ENCODE assay signal across 2 cellular contexts in the genomic region with DNA sequence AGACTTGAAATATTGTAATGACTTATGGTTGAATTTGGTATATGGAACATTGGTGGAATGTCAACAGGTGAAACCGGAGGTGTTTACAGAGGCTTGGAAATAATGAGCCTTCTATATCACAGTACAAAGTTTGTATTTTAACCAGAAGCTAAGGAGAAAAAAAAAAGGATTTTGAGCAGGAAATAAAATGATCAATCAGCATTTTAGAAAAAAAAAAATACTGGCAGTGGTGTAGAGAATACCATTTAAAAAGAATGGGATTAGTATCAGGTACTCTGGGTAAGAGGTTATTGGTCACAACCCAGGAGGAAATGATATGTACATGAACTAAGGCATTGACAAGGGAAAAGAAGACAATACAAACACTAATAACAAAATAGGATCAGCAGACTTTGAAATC.
TF ChIP-seq lines count a peak whose summit lies in the region.

No MANE protein-coding gene starts in this region.

TF ChIP-seq in HEK293, 187 proteins besides CTCF, POLR2A, EP300 and RAD21:
- TF ChIP-seq, protein P1, sequence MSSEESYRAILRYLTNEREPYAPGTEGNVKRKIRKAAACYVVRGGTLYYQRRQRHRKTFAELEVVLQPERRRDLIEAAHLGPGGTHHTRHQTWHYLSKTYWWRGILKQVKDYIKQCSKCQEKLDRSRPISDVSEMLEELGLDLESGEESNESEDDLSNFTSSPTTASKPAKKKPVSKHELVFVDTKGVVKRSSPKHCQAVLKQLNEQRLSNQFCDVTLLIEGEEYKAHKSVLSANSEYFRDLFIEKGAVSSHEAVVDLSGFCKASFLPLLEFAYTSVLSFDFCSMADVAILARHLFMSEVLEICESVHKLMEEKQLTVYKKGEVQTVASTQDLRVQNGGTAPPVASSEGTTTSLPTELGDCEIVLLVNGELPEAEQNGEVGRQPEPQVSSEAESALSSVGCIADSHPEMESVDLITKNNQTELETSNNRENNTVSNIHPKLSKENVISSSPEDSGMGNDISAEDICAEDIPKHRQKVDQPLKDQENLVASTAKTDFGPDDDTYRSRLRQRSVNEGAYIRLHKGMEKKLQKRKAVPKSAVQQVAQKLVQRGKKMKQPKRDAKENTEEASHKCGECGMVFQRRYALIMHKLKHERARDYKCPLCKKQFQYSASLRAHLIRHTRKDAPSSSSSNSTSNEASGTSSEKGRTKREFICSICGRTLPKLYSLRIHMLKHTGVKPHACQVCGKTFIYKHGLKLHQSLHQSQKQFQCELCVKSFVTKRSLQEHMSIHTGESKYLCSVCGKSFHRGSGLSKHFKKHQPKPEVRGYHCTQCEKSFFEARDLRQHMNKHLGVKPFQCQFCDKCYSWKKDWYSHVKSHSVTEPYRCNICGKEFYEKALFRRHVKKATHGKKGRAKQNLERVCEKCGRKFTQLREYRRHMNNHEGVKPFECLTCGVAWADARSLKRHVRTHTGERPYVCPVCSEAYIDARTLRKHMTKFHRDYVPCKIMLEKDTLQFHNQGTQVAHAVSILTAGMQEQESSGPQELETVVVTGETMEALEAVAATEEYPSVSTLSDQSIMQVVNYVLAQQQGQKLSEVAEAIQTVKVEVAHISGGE (tag by site-specific recombination; conservative IDR thresholded peaks at IDR 0.05; ENCODE audit: low read depth), result no peak
- TF ChIP-seq, protein P2, sequence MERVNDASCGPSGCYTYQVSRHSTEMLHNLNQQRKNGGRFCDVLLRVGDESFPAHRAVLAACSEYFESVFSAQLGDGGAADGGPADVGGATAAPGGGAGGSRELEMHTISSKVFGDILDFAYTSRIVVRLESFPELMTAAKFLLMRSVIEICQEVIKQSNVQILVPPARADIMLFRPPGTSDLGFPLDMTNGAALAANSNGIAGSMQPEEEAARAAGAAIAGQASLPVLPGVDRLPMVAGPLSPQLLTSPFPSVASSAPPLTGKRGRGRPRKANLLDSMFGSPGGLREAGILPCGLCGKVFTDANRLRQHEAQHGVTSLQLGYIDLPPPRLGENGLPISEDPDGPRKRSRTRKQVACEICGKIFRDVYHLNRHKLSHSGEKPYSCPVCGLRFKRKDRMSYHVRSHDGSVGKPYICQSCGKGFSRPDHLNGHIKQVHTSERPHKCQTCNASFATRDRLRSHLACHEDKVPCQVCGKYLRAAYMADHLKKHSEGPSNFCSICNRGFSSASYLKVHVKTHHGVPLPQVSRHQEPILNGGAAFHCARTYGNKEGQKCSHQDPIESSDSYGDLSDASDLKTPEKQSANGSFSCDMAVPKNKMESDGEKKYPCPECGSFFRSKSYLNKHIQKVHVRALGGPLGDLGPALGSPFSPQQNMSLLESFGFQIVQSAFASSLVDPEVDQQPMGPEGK (tag by site-specific recombination; IDR thresholded peaks at IDR 0.05), result no peak
- no peak for TF ChIP-seq ZNF843 (tag by site-specific recombination; IDR thresholded peaks at IDR 0.05)
- TF ChIP-seq SCRT1 (tag by site-specific recombination; IDR thresholded peaks at IDR 0.05; ENCODE audit: borderline replicate concordance), result peak; percentile 38; the same call in 1 of the 2 replicates
- TF ChIP-seq ZNF571 (tag by site-specific recombination; IDR thresholded peaks at IDR 0.05), result no peak
- TF ChIP-seq TRIM28 (IDR thresholded peaks at IDR 0.05; ENCODE audit: borderline replicate concordance, low read length), result no peak
- TF ChIP-seq SCRT2 (tag by site-specific recombination; IDR thresholded peaks at IDR 0.05), result 0 out of 2 replicates have a peak, but pooled peaks have one; percentile 22
- TF ChIP-seq ZNF37A (tag by site-specific recombination; IDR thresholded peaks at IDR 0.05), result no peak
- TF ChIP-seq, protein P3, sequence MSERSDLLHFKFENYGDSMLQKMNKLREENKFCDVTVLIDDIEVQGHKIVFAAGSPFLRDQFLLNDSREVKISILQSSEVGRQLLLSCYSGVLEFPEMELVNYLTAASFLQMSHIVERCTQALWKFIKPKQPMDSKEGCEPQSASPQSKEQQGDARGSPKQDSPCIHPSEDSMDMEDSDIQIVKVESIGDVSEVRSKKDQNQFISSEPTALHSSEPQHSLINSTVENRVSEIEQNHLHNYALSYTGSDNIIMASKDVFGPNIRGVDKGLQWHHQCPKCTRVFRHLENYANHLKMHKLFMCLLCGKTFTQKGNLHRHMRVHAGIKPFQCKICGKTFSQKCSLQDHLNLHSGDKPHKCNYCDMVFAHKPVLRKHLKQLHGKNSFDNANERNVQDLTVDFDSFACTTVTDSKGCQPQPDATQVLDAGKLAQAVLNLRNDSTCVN (tag by site-specific recombination; optimal IDR thresholded peaks at IDR 0.05), result no peak
- TF ChIP-seq, protein P4, sequence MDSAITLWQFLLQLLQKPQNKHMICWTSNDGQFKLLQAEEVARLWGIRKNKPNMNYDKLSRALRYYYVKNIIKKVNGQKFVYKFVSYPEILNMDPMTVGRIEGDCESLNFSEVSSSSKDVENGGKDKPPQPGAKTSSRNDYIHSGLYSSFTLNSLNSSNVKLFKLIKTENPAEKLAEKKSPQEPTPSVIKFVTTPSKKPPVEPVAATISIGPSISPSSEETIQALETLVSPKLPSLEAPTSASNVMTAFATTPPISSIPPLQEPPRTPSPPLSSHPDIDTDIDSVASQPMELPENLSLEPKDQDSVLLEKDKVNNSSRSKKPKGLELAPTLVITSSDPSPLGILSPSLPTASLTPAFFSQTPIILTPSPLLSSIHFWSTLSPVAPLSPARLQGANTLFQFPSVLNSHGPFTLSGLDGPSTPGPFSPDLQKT (IDR thresholded peaks at IDR 0.05; ENCODE audit: borderline replicate concordance, low read depth, low read length), result no peak
- no peak for TF ChIP-seq KLF16 (tag by site-specific recombination; IDR thresholded peaks at IDR 0.05)
- TF ChIP-seq GFI1B (tag by site-specific recombination; IDR thresholded peaks at IDR 0.05), result no peak

TF ChIP-seq in H1, 55 proteins besides CTCF, POLR2A, EP300 and RAD21 (continued from another document):
- TF ChIP-seq, protein P5, sequence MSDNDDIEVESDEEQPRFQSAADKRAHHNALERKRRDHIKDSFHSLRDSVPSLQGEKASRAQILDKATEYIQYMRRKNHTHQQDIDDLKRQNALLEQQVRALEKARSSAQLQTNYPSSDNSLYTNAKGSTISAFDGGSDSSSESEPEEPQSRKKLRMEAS (IDR thresholded peaks at IDR 0.05), result no peak
- TF ChIP-seq, protein P6, sequence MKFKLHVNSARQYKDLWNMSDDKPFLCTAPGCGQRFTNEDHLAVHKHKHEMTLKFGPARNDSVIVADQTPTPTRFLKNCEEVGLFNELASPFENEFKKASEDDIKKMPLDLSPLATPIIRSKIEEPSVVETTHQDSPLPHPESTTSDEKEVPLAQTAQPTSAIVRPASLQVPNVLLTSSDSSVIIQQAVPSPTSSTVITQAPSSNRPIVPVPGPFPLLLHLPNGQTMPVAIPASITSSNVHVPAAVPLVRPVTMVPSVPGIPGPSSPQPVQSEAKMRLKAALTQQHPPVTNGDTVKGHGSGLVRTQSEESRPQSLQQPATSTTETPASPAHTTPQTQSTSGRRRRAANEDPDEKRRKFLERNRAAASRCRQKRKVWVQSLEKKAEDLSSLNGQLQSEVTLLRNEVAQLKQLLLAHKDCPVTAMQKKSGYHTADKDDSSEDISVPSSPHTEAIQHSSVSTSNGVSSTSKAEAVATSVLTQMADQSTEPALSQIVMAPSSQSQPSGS (IDR thresholded peaks at IDR 0.05; ENCODE audit: low read length), result no peak
- TF ChIP-seq KDM4A (IDR thresholded peaks at IDR 0.05; ENCODE audit: low read depth, low read length, severe bottlenecking) (no peak), CHD2 (IDR thresholded peaks at IDR 0.05; ENCODE audit: low read length) (no peak), POU5F1 (IDR thresholded peaks at IDR 0.05; ENCODE audit: low read depth, low read length) (no peak), EGR1 (IDR thresholded peaks at IDR 0.05; ENCODE audit: borderline replicate concordance, low read depth, low read length) (no peak), EZH2 (IDR thresholded peaks at IDR 0.05; ENCODE audit: low read depth, low read length, severe bottlenecking) (no peak)
TF ChIP-seq in H1: peak in this region for 0.
